Comparison of ENCODE assay signal across 17 cellular contexts in the genomic region with DNA sequence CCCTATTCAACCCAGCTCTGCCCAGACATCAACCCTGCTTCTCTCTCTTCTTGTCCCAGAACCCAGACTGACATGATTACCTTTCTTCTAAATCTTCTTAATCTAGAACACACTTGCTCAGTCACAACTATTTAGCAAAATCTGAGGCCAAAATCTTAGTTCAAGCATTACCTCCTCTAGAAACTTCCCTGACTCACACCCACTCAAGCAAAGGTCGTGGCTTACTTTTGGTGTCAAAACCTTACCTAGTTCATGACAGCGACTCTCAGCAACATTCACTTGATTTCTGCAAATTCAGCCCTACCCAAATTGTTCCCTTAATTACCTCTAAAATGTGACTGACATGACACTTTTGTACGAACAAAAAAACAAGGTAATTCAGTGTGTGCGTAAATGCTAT.
DNase-seq lines count a peak whose midpoint lies in the region; ATAC-seq and TF ChIP-seq lines count a peak whose summit lies in the region.
"Had no signal": no experiment of that assay in that cellular context is flagged by ENCODE, and none has a peak within 500 bp of the region (broad histone marks: within the 10 kb centered on the region; RNA-seq: fewer than 3 reads in every experiment).

No MANE protein-coding gene starts in this region.

- no TSS peak for BruUV-seq in PC-3 (replicated peaks; lab: Mats Ljungman, UMichigan)

- POLR2A ChIA-PET in PC-3 (lab: Charles Lee; ENCODE audit: unreplicated experiment), result no interaction called here

- H3K36me3 ChIP-seq in PC-3 (ENCODE audit: low read depth, low read length) (no peaks in the 10 kb centered on the region), stomach smooth muscle (ENCODE audit: control insufficient read depth in 2 of 2, insufficient read depth in 2 of 2, low read length in 2 of 2) (no peaks in the 10 kb centered on the region)
- H3K36me3 ChIP-seq: heart right ventricle, suprapubic skin had no signal

- H3K27ac ChIP-seq in PC-3 (ENCODE audit: low read length) (peak overlapping the region; percentile 52), coronary artery (peak overlapping the region in 1 of 2 donors; percentile 84), stomach smooth muscle (ENCODE audit: low read length) (peak overlapping the region; percentile 60)

- H3K9me3 ChIP-seq in PC-3 (ENCODE audit: low read length) (no peaks in the 10 kb centered on the region), stomach smooth muscle (ENCODE audit: control insufficient read depth in 2 of 2, low read length in 2 of 2) (no peaks in the 10 kb centered on the region)
- H3K9me3 ChIP-seq: heart right ventricle, suprapubic skin had no signal

- H2AFZ ChIP-seq in PC-3 (ENCODE audit: low read length), result no peak overlapping the region

- H3K79me2 ChIP-seq in PC-3 (ENCODE audit: low read length), result no peaks in the 10 kb centered on the region

- H3K27ac Mint-ChIP-seq in nephron, result peak overlapping the region; percentile 69 to 76 (median 75)
- H3K27ac Mint-ChIP-seq: T-helper 2 cell treated with Interferon-gamma antibody and Interleukin-4, amounts not matched to agents 5 μg/mL and 100 μg/mL, for 36 hours had no signal

- H3K4me1 Mint-ChIP-seq in nephron, result peaks cover 31% of the 10 kb centered on the region

- intact Hi-C loops in PC-3 (cut with micrococcal nuclease), result no loop called here
- intact Hi-C loops in cardiac septum (cut with DNase I), result loop anchor here (2.0 kb wide), 1 partner anchor 54 kb away; no protein-coding TSS in a partner anchor

- no peaks in the 10 kb centered on the region for H3K9me2 ChIP-seq in PC-3 (replicated peaks; ENCODE audit: low read length)

- H3K27me3 ChIP-seq in PC-3 (ENCODE audit: low read length) (no peaks in the 10 kb centered on the region), stomach smooth muscle (ENCODE audit: control insufficient read depth in 1 of 2, insufficient read depth in 2 of 2, low read length in 2 of 2) (no peaks in the 10 kb centered on the region)
- H3K27me3 ChIP-seq: heart right ventricle, suprapubic skin had no signal

- CTCF ChIA-PET in PC-3 (lab: Charles Lee), result no interaction called here

- H3K9ac ChIP-seq in PC-3 (ENCODE audit: low read length) (no peak overlapping the region), stomach smooth muscle (ENCODE audit: low read length in 2 of 2) (no peak overlapping the region)

- H4K20me1 ChIP-seq in PC-3 (ENCODE audit: low read length), result no peaks in the 10 kb centered on the region

- no peak overlapping the region for H3K4me3 Mint-ChIP-seq in nephron
- H3K4me3 Mint-ChIP-seq: T-helper 2 cell treated with Interferon-gamma antibody and Interleukin-4, amounts not matched to agents 5 μg/mL and 100 μg/mL, for 36 hours had no signal

- H3K9me3 Mint-ChIP-seq in nephron, result no peaks in the 10 kb centered on the region
- H3K9me3 Mint-ChIP-seq: T-helper 2 cell treated with Interferon-gamma antibody and Interleukin-4, amounts not matched to agents 5 μg/mL and 100 μg/mL, for 36 hours had no signal

- no peaks in the 10 kb centered on the region for H3K36me3 Mint-ChIP-seq in nephron (ENCODE audit: low read depth)
- H3K36me3 Mint-ChIP-seq: memory B cell had no signal

- ATAC-seq in PC-3, result no peak
- no peak for ATAC-seq in HG03175 (IDR thresholded peaks at IDR 0.05; ENCODE audit: unreplicated experiment)
- ATAC-seq in HG03108 (IDR thresholded peaks at IDR 0.05; ENCODE audit: unreplicated experiment), result no peak

- TF ChIP-seq CTCF in PC-3 (conservative IDR thresholded peaks at IDR 0.05; ENCODE audit: low read depth, low read length) (no peak), coronary artery (IDR thresholded peaks at IDR 0.05) (no peak), nephron (IDR thresholded peaks at IDR 0.05; ENCODE audit: unreplicated experiment in 3 of 3) (no peak)

- no peaks in the 10 kb centered on the region for H3K27me3 Mint-ChIP-seq in nephron (ENCODE audit: low read depth)
- H3K27me3 Mint-ChIP-seq: memory B cell had no signal

- peaks cover 47% of the 10 kb centered on the region for H3K4me1 ChIP-seq in PC-3 (ENCODE audit: insufficient read depth, low read length)
- H3K4me1 ChIP-seq in stomach smooth muscle (ENCODE audit: control insufficient read depth, insufficient read depth, low read length), result no peaks in the 10 kb centered on the region

- peak overlapping the region; percentile 50; the same call in 1 of the 2 replicates for H3K4me2 ChIP-seq in PC-3 (ENCODE audit: low read length)

- H3K4me3 ChIP-seq in PC-3 (ENCODE audit: low read length), result no peak overlapping the region
- peak overlapping the region; percentile 1 for H3K4me3 ChIP-seq in coronary artery
- no peak overlapping the region for H3K4me3 ChIP-seq in stomach smooth muscle (ENCODE audit: low read length in 2 of 2)
- H3K4me3 ChIP-seq: heart right ventricle, suprapubic skin had no signal

- H3F3A ChIP-seq in PC-3 (ENCODE audit: low read length, unreplicated experiment), result no peaks in the 10 kb centered on the region

- DNase-seq in PC-3, result no peak
- DNase-seq in coronary artery (ENCODE audit: low spot score), result no peak
- DNase-seq in COR-L47 (lab: John Stamatoyannopoulos, UW), result no peak
- no peak for DNase-seq in cardiac septum (ENCODE audit: low spot score)
- DNase-seq: heart right ventricle; KG1; NCI-H1105; NCI-H2107; NCI-H69; stimulated activated CD4-positive, alpha-beta T cell treated with anti-CD3 and anti-CD28 coated beads, Interleukin-4, amount 100 ng/mL, for 1 hour had no signal
